In the genomic region with DNA sequence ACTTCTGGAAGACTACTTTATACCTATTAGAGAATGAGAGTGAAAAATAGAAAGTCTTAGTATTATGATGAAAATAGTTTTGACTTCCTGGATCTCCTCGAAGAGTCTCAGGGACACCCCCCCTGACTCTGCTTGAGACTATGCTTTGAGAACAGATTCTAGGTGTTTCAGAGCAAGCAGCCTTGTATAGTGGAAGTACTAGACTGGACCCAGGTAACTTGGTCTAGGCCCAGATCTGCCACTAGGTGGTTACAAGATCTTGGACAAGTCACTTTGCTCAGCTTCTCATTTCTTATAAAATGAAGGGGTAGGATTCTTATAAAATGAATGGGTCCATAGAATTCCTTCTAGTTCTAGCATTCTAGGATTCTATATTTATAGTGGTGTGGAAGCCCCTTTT, we compare ENCODE assay signal across 1 cellular context.
TF ChIP-seq lines count a peak whose summit lies in the region.

No MANE protein-coding gene starts in this region.

TF ChIP-seq in endothelial cell of umbilical vein, 7 proteins besides CTCF, POLR2A, EP300 and RAD21:
- no peak for TF ChIP-seq FOS (IDR thresholded peaks at IDR 0.05; ENCODE audit: borderline replicate concordance, insufficient read depth, low read length)
- TF ChIP-seq JUN (IDR thresholded peaks at IDR 0.05; ENCODE audit: borderline replicate concordance, insufficient read depth, insufficient read length, low read depth) = no peak
- no peak for TF ChIP-seq MYC (IDR thresholded peaks at IDR 0.05; ENCODE audit: low read depth, low read length)
- TF ChIP-seq, protein P1, sequence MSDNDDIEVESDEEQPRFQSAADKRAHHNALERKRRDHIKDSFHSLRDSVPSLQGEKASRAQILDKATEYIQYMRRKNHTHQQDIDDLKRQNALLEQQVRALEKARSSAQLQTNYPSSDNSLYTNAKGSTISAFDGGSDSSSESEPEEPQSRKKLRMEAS (IDR thresholded peaks at IDR 0.05; ENCODE audit: insufficient read depth, insufficient read length) = no peak
- no peak for TF ChIP-seq EZH2 (IDR thresholded peaks at IDR 0.05; ENCODE audit: borderline replicate concordance, low read depth, low read length, severe bottlenecking)
- TF ChIP-seq GATA2 (IDR thresholded peaks at IDR 0.05; ENCODE audit: insufficient read depth, insufficient read length, low read depth, low read length) = no peak
- TF ChIP-seq POLR2AphosphoS5 (IDR thresholded peaks at IDR 0.05; ENCODE audit: insufficient read depth, low read depth, low read length) = no peak
